In the genomic region with DNA sequence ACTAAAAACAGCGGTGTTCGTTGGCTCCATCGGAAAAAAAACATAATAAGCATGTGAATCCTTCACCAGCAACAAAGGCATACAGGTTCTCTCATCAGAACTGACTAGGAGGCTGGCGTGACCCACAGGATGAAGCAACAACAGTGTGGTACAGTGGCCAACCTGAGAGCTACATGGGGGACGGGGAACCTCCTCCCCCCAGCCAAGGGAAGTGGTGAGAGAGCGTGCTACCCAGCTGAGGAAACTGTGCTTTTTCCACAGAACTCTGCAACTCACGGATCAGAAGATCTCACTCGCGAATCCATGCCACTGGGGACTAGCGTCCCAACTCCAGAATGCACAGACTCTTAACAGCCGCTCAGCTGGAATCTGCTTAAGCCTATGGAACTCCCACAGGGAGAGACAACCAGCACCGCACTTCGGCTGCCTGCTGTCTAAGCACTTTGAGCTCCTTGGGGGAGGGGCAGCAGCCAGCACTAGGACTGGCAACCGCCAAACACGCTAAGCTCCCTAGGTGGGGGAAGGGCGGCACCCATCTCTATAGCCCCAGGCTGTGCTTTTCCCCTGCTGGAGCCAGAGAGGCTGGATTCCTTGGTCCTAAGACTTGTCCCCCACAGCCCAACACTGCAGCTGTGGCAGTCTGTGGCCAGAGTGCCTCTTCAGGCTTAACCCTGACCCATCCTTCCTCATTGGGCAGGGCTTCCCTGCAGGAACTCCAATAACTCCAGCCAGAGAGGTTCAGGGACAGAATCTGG, we compare ENCODE assay signal across 12 cellular contexts.
A peak's percentile ranks its signal among the peaks of the same experiment; 100 is the strongest.
DNase-seq lines count a peak whose midpoint lies in the region; ATAC-seq and TF ChIP-seq lines count a peak whose summit lies in the region.
"Had no signal": no experiment of that assay in that cellular context is flagged by ENCODE, and none has a peak within 500 bp of the region (broad histone marks: within the 10 kb centered on the region; RNA-seq: fewer than 3 reads in every experiment).

No MANE protein-coding gene starts in this region.

- H3K4me1 ChIP-seq in endodermal cell (ENCODE audit: control insufficient read depth, insufficient read depth, low read length) = peaks cover 5% of the 10 kb centered on the region
- H3K4me1 ChIP-seq in psoas muscle = no peaks in the 10 kb centered on the region

- ATAC-seq in HG02852 (IDR thresholded peaks at IDR 0.05; ENCODE audit: unreplicated experiment) (peak; percentile 18), psoas muscle (peak in 1 of 4 donors; percentile 53), SK-N-SH treated with all-trans-retinoic acid at 6 μM for 48 hours (no peak)
- ATAC-seq in activated T-cell treated with anti-CD3 and anti-CD28 coated beads, Interleukin-2, amount 50 U/mL, for 72 hours (replicated peaks in 1 of 2) = no peak

- TF ChIP-seq CTCF in endodermal cell (conservative IDR thresholded peaks at IDR 0.05) (no peak), psoas muscle (IDR thresholded peaks at IDR 0.05) (no peak)

- DNase-seq in NCI-H345 treated with DMSO at 0.1 percent for 48 hours (lab: John Stamatoyannopoulos, UW; ENCODE audit: unreplicated experiment) (peak; percentile 62), endodermal cell (peak; percentile 93), psoas muscle (peak; percentile 9 to 45), DMS53 (lab: John Stamatoyannopoulos, UW) (no peak)
- no peak for DNase-seq in activated T-helper 1 cell treated with anti-CD3 and anti-CD28 coated beads, Interleukin-12 subunit alpha, Interleukin-12 subunit beta, Interleukin-2, Interleukin-4 antibody, amounts not matched to agents 30 ng/mL and 10 ng/mL and 1 ng/mL, durations not matched to agents 14 hours and 24 hours and 36 hours (ENCODE audit: low spot score)
- DNase-seq in activated T-cell treated with anti-CD3 and anti-CD28 coated beads, Interleukin-2, amount 50 U/mL, for 72 hours = no peak
- DNase-seq: effector CD8-positive, alpha-beta T cell; MG63; stimulated activated CD4-positive, alpha-beta T cell treated with anti-CD3 and anti-CD28 coated beads, Interleukin-4, amount 100 ng/mL, for 24 hours had no signal

- WGBS in endodermal cell (ENCODE audit: insufficient coverage in 1 of 2, insufficient read length in 1 of 2), 2 experiments = 41 to 45% methylated on average over 12 to 16 of the region's 16 CpGs
- 38 to 49% (median 40%) methylated on average over 16 of the region's 16 CpGs for WGBS in psoas muscle, 3 donors

- H3K9ac ChIP-seq in endodermal cell (ENCODE audit: extremely low read depth, low read length, poor library complexity, severe bottlenecking) = no peak overlapping the region

- H3K9me3 ChIP-seq in endodermal cell (ENCODE audit: control insufficient read depth, low read length) (peaks cover 12% of the 10 kb centered on the region), psoas muscle (no peaks in the 10 kb centered on the region)
- H3K9me3 ChIP-seq: MG63 had no signal

- peak overlapping the region; percentile 88 for H3K27ac Mint-ChIP-seq in endodermal cell
- H3K27ac Mint-ChIP-seq in activated T-helper 1 cell treated with anti-CD3 and anti-CD28 coated beads, Interleukin-12 subunit alpha, Interleukin-12 subunit beta, Interleukin-2, Interleukin-4 antibody, amounts not matched to agents 30 ng/mL and 10 ng/mL and 1 ng/mL, durations not matched to agents 14 hours and 24 hours and 36 hours = no peak overlapping the region
- H3K27ac Mint-ChIP-seq in activated T-cell treated with anti-CD3 and anti-CD28 coated beads, Interleukin-2, amount 50 U/mL, for 72 hours = no peak overlapping the region
- H3K27ac Mint-ChIP-seq: activated naive CD8-positive, alpha-beta T cell had no signal

- H3K36me3 ChIP-seq in endodermal cell (ENCODE audit: control insufficient read depth, insufficient read depth, low read length) = no peaks in the 10 kb centered on the region
- H3K36me3 ChIP-seq in psoas muscle (ENCODE audit: insufficient read depth in 1 of 2, low read depth in 1 of 2) = no peaks in the 10 kb centered on the region
- H3K36me3 ChIP-seq: MG63 had no signal

- intact Hi-C loops in psoas muscle (cut with DNase I) = no loop called here
- intact Hi-C loops in activated T-helper 1 cell treated with anti-CD3 and anti-CD28 coated beads, Interleukin-12 subunit alpha, Interleukin-12 subunit beta, Interleukin-2, Interleukin-4 antibody, amounts not matched to agents 30 ng/mL and 10 ng/mL and 1 ng/mL, durations not matched to agents 14 hours and 24 hours and 36 hours (cut with micrococcal nuclease) = no loop called here

- H3K27me3 ChIP-seq in endodermal cell (ENCODE audit: control insufficient read depth, insufficient read depth, low read length, poor library complexity, severe bottlenecking) = no peaks in the 10 kb centered on the region
- no peaks in the 10 kb centered on the region for H3K27me3 ChIP-seq in psoas muscle (ENCODE audit: insufficient read depth in 3 of 3, low read length in 2 of 3)
- H3K27me3 ChIP-seq: MG63 had no signal

- peaks cover 8% of the 10 kb centered on the region for H3K36me3 Mint-ChIP-seq in endodermal cell (ENCODE audit: low read depth)
- no peaks in the 10 kb centered on the region for H3K36me3 Mint-ChIP-seq in activated T-helper 1 cell treated with anti-CD3 and anti-CD28 coated beads, Interleukin-12 subunit alpha, Interleukin-12 subunit beta, Interleukin-2, Interleukin-4 antibody, amounts not matched to agents 30 ng/mL and 10 ng/mL and 1 ng/mL, durations not matched to agents 14 hours and 24 hours and 36 hours (ENCODE audit: low read depth)
- peaks cover 0 to 2% of the 10 kb centered on the region in 2 donors for H3K36me3 Mint-ChIP-seq in activated T-cell treated with anti-CD3 and anti-CD28 coated beads, Interleukin-2, amount 50 U/mL, for 72 hours (ENCODE audit: insufficient read depth in 2 of 2)
- H3K36me3 Mint-ChIP-seq: activated naive CD8-positive, alpha-beta T cell had no signal

- H3K4me1 Mint-ChIP-seq in endodermal cell = peaks cover 27% of the 10 kb centered on the region
- no peaks in the 10 kb centered on the region for H3K4me1 Mint-ChIP-seq in activated T-helper 1 cell treated with anti-CD3 and anti-CD28 coated beads, Interleukin-12 subunit alpha, Interleukin-12 subunit beta, Interleukin-2, Interleukin-4 antibody, amounts not matched to agents 30 ng/mL and 10 ng/mL and 1 ng/mL, durations not matched to agents 14 hours and 24 hours and 36 hours (ENCODE audit: low read depth)
- H3K4me1 Mint-ChIP-seq in activated T-cell treated with anti-CD3 and anti-CD28 coated beads, Interleukin-2, amount 50 U/mL, for 72 hours (ENCODE audit: low read depth) = no peaks in the 10 kb centered on the region

- peak overlapping the region; percentile 45 for H3K4me3 Mint-ChIP-seq in endodermal cell
- H3K4me3 Mint-ChIP-seq in activated T-helper 1 cell treated with anti-CD3 and anti-CD28 coated beads, Interleukin-12 subunit alpha, Interleukin-12 subunit beta, Interleukin-2, Interleukin-4 antibody, amounts not matched to agents 30 ng/mL and 10 ng/mL and 1 ng/mL, durations not matched to agents 14 hours and 24 hours and 36 hours = no peak overlapping the region
- H3K4me3 Mint-ChIP-seq in activated T-cell treated with anti-CD3 and anti-CD28 coated beads, Interleukin-2, amount 50 U/mL, for 72 hours = no peak overlapping the region
- H3K4me3 Mint-ChIP-seq: activated naive CD8-positive, alpha-beta T cell had no signal

- no peak overlapping the region for H3K27ac ChIP-seq in endodermal cell (ENCODE audit: low read depth, low read length)
- H3K27ac ChIP-seq in psoas muscle = no peak overlapping the region

- H3K9me3 Mint-ChIP-seq in endodermal cell = peaks cover 18% of the 10 kb centered on the region
- peaks cover 6% of the 10 kb centered on the region for H3K9me3 Mint-ChIP-seq in activated T-helper 1 cell treated with anti-CD3 and anti-CD28 coated beads, Interleukin-12 subunit alpha, Interleukin-12 subunit beta, Interleukin-2, Interleukin-4 antibody, amounts not matched to agents 30 ng/mL and 10 ng/mL and 1 ng/mL, durations not matched to agents 14 hours and 24 hours and 36 hours
- peaks cover 9 to 19% of the 10 kb centered on the region in 2 donors for H3K9me3 Mint-ChIP-seq in activated T-cell treated with anti-CD3 and anti-CD28 coated beads, Interleukin-2, amount 50 U/mL, for 72 hours

- H3K27me3 Mint-ChIP-seq in endodermal cell (ENCODE audit: insufficient read depth) = peaks cover 17% of the 10 kb centered on the region
- no peaks in the 10 kb centered on the region for H3K27me3 Mint-ChIP-seq in activated T-helper 1 cell treated with anti-CD3 and anti-CD28 coated beads, Interleukin-12 subunit alpha, Interleukin-12 subunit beta, Interleukin-2, Interleukin-4 antibody, amounts not matched to agents 30 ng/mL and 10 ng/mL and 1 ng/mL, durations not matched to agents 14 hours and 24 hours and 36 hours (ENCODE audit: insufficient read depth)
- H3K27me3 Mint-ChIP-seq in activated T-cell treated with anti-CD3 and anti-CD28 coated beads, Interleukin-2, amount 50 U/mL, for 72 hours (ENCODE audit: low read depth) = no peaks in the 10 kb centered on the region
- H3K27me3 Mint-ChIP-seq: activated naive CD8-positive, alpha-beta T cell had no signal

- H3K4me3 ChIP-seq in endodermal cell (ENCODE audit: low read length) = peak overlapping the region; percentile 65
- H3K4me3 ChIP-seq in psoas muscle = no peak overlapping the region
- H3K4me3 ChIP-seq: MG63 had no signal

TF ChIP-seq in SK-N-SH treated with all-trans-retinoic acid at 6 μM for 48 hours, 23 proteins besides CTCF, POLR2A, EP300 and RAD21 (continues in another document):
- TF ChIP-seq ZC3H10 (CRISPR knock-in tag; IDR thresholded peaks at IDR 0.05) (no peak), TCF4 (CRISPR knock-in tag; IDR thresholded peaks at IDR 0.05; ENCODE audit: borderline replicate concordance) (no peak), TSHZ2 (CRISPR knock-in tag; IDR thresholded peaks at IDR 0.05) (no peak), ZFP30 (CRISPR knock-in tag; IDR thresholded peaks at IDR 0.05) (no peak)

Comparison
In these comparisons a context has a peak if more than half of its experiments do, and no peak if none do; other contexts are left out.
1. DNase-seq: peak in NCI-H345 treated with DMSO at 0.1 percent for 48 hours (single experiment), endodermal cell (single experiment) and psoas muscle (2 of 2); none in activated T-helper 1 cell treated with anti-CD3 and anti-CD28 coated beads, Interleukin-12 subunit alpha, Interleukin-12 subunit beta, Interleukin-2, Interleukin-4 antibody, amounts not matched to agents 30 ng/mL and 10 ng/mL and 1 ng/mL, durations not matched to agents 14 hours and 24 hours and 36 hours (single experiment), activated T-cell treated with anti-CD3 and anti-CD28 coated beads, Interleukin-2, amount 50 U/mL, for 72 hours (0 of 2) and DMS53 (single experiment).